Comparison of ENCODE assay signal across 12 cellular contexts in the genomic region with DNA sequence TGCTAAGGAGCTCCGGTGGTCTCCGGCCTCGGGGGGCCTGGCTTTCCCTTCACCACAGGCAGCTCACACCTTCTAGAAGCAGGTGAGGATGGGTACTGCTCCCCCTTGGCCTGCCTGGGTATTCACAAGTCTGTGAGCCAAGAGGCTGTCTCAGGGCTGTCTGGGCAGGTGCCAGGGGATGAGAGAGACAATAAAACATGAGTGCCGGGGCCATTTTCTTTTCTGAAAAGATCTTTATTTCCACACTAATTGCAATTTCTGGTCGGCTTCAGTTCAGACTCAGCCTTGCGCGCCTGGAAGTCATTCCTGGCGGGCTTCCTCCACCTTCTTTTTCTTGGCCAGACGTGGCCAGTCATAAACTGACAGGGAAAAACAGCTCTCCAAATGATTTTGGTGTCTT.
DNase-seq lines count a peak whose midpoint lies in the region; ATAC-seq and TF ChIP-seq lines count a peak whose summit lies in the region.
"Had no signal": no experiment of that assay in that cellular context is flagged by ENCODE, and none has a peak within 500 bp of the region (broad histone marks: within the 10 kb centered on the region; RNA-seq: fewer than 3 reads in every experiment).

No MANE protein-coding gene starts in this region.

- H3K9me3 ChIP-seq in vagina (no peaks in the 10 kb centered on the region), PC-3 (ENCODE audit: low read length) (no peaks in the 10 kb centered on the region)

- peaks cover 4% of the 10 kb centered on the region for H3F3A ChIP-seq in PC-3 (ENCODE audit: low read length, unreplicated experiment)

- H3K4me1 Mint-ChIP-seq in stimulated activated naive CD8-positive, alpha-beta T cell treated with anti-CD3 and anti-CD28 coated beads, Interleukin-15, Interleukin-2, amounts not matched to agents 100 ng/mL and 50 ng/mL, for 24 hours (ENCODE audit: low read depth), result peaks cover 16% of the 10 kb centered on the region
- peaks cover 70% of the 10 kb centered on the region for H3K4me1 Mint-ChIP-seq in brain

- H3K9me3 Mint-ChIP-seq in stimulated activated naive CD8-positive, alpha-beta T cell treated with anti-CD3 and anti-CD28 coated beads, Interleukin-15, Interleukin-2, amounts not matched to agents 100 ng/mL and 50 ng/mL, for 24 hours, result no peaks in the 10 kb centered on the region
- peaks cover 0 to 3% (median 0%) of the 10 kb centered on the region in 5 experiments for H3K9me3 Mint-ChIP-seq in brain
- H3K9me3 Mint-ChIP-seq: central memory CD8-positive, alpha-beta T cell; naive B cell had no signal

- H3K4me1 ChIP-seq in vagina, result peaks cover 44% of the 10 kb centered on the region
- peaks cover 21% of the 10 kb centered on the region for H3K4me1 ChIP-seq in PC-3 (ENCODE audit: insufficient read depth, low read length)

- H3K4me3 ChIP-seq in vagina (no peak overlapping the region), PC-3 (ENCODE audit: low read length) (no peak overlapping the region)

- TF ChIP-seq POLR2A in vagina (IDR thresholded peaks at IDR 0.05), result no peak

- CTCF ChIA-PET in PC-3 (lab: Charles Lee), result no interaction called here

- no TSS peak for BruUV-seq in PC-3 (replicated peaks; lab: Mats Ljungman, UMichigan)

- H3K27ac ChIP-seq in vagina (peak overlapping the region; percentile 97), PC-3 (ENCODE audit: low read length) (no peak overlapping the region)
- H3K27ac ChIP-seq: C4-2B had no signal

- no peak overlapping the region for H3K9ac ChIP-seq in PC-3 (ENCODE audit: low read length)

- H3K9me2 ChIP-seq in PC-3 (replicated peaks; ENCODE audit: low read length), result no peaks in the 10 kb centered on the region

- H3K4me3 Mint-ChIP-seq in stimulated activated naive CD8-positive, alpha-beta T cell treated with anti-CD3 and anti-CD28 coated beads, Interleukin-15, Interleukin-2, amounts not matched to agents 100 ng/mL and 50 ng/mL, for 24 hours, result no peak overlapping the region
- H3K4me3 Mint-ChIP-seq in brain, result peak overlapping the region; percentile 83 to 89 (median 86)

- ATAC-seq in stimulated activated naive CD8-positive, alpha-beta T cell treated with anti-CD3 and anti-CD28 coated beads, Interleukin-15, Interleukin-2, amounts not matched to agents 100 U/mL and 50 U/mL, for 24 hours, result no peak
- ATAC-seq in PC-3, result no peak

- H3K27me3 ChIP-seq in vagina (no peaks in the 10 kb centered on the region), PC-3 (ENCODE audit: low read length) (no peaks in the 10 kb centered on the region)

- no peak for DNase-seq in stimulated activated naive CD8-positive, alpha-beta T cell treated with anti-CD3 and anti-CD28 coated beads, Interleukin-15, Interleukin-2, amounts not matched to agents 100 U/mL and 50 U/mL, for 24 hours
- DNase-seq in myocyte (ENCODE audit: low read depth) (peak; percentile 66), vagina (ENCODE audit: extremely low spot score in 2 of 2) (no peak), amniotic stem cell (lab: John Stamatoyannopoulos, UW) (no peak), PC-3 (no peak), NOMO-1 treated with dmso at 0.1 percent for 144 hours (lab: John Stamatoyannopoulos, UW; ENCODE audit: unreplicated experiment) (no peak)
- DNase-seq: naive B cell, NCI-H1048 had no signal

- H3K27ac Mint-ChIP-seq in stimulated activated naive CD8-positive, alpha-beta T cell treated with anti-CD3 and anti-CD28 coated beads, Interleukin-15, Interleukin-2, amounts not matched to agents 100 ng/mL and 50 ng/mL, for 24 hours, result peak overlapping the region; percentile 48
- H3K27ac Mint-ChIP-seq in brain, result peak overlapping the region; percentile 81 to 100 (median 97)

- no peaks in the 10 kb centered on the region for H3K36me3 Mint-ChIP-seq in stimulated activated naive CD8-positive, alpha-beta T cell treated with anti-CD3 and anti-CD28 coated beads, Interleukin-15, Interleukin-2, amounts not matched to agents 100 ng/mL and 50 ng/mL, for 24 hours (ENCODE audit: low read depth)
- no peaks in the 10 kb centered on the region for H3K36me3 Mint-ChIP-seq in brain
- H3K36me3 Mint-ChIP-seq: naive B cell had no signal

- no peak overlapping the region for H3K4me2 ChIP-seq in PC-3 (ENCODE audit: low read length)

- H3K79me2 ChIP-seq in PC-3 (ENCODE audit: low read length), result no peaks in the 10 kb centered on the region

- no peak overlapping the region for H2AFZ ChIP-seq in PC-3 (ENCODE audit: low read length)

- no peaks in the 10 kb centered on the region for H4K20me1 ChIP-seq in PC-3 (ENCODE audit: low read length)

- TF ChIP-seq CTCF in brain (conservative IDR thresholded peaks at IDR 0.05), result no peak
- no peak for TF ChIP-seq CTCF in vagina (IDR thresholded peaks at IDR 0.05)
- TF ChIP-seq CTCF in PC-3 (conservative IDR thresholded peaks at IDR 0.05; ENCODE audit: low read depth, low read length), result no peak

- POLR2A ChIA-PET in PC-3 (lab: Charles Lee; ENCODE audit: unreplicated experiment), result no interaction called here

- intact Hi-C loops in vagina (cut with DNase I) (loop anchor here (5.0 kb wide), 1 partner anchor 50 kb away; no protein-coding TSS in a partner anchor), PC-3 (cut with micrococcal nuclease) (no loop called here)

- no peaks in the 10 kb centered on the region for H3K27me3 Mint-ChIP-seq in stimulated activated naive CD8-positive, alpha-beta T cell treated with anti-CD3 and anti-CD28 coated beads, Interleukin-15, Interleukin-2, amounts not matched to agents 100 ng/mL and 50 ng/mL, for 24 hours
- peaks cover 7% of the 10 kb centered on the region for H3K27me3 Mint-ChIP-seq in brain
- H3K27me3 Mint-ChIP-seq: central memory CD8-positive, alpha-beta T cell; naive B cell had no signal

- H3K36me3 ChIP-seq in vagina (no peaks in the 10 kb centered on the region), PC-3 (ENCODE audit: low read depth, low read length) (no peaks in the 10 kb centered on the region)
